ENCODE assay signal across 11 cellular contexts in genomic region chr9:31137151-31137849, GRCh38.
DNase-seq lines count a peak whose midpoint lies in the region; ATAC-seq and TF ChIP-seq lines count a peak whose summit lies in the region.
"Had no signal": no experiment of that assay in that cellular context is flagged by ENCODE, and none has a peak within 500 bp of the region (broad histone marks: within the 10 kb centered on the region; RNA-seq: fewer than 3 reads in every experiment).

No MANE protein-coding gene starts in this region.

- no peak overlapping the region for H3K27ac Mint-ChIP-seq in effector memory CD8-positive, alpha-beta T cell
- H3K27ac Mint-ChIP-seq in WTC11: no peak overlapping the region
- H3K27ac Mint-ChIP-seq: activated CD4-positive, alpha-beta T cell treated with anti-CD3 and anti-CD28 coated beads, Interleukin-2, amount 10 ng/mL, durations not matched to agents 7 days and 5 days had no signal

- H2BK5ac ChIP-seq in mesenchymal stem cell (ENCODE audit: low read depth, low read length, poor library complexity, severe bottlenecking): peak overlapping the region; percentile 12

- no peak overlapping the region for H4K91ac ChIP-seq in mesenchymal stem cell (ENCODE audit: low read length)

- H3K9me3 Mint-ChIP-seq in effector memory CD8-positive, alpha-beta T cell: no peaks in the 10 kb centered on the region
- no peaks in the 10 kb centered on the region for H3K9me3 Mint-ChIP-seq in WTC11

- dilution Hi-C loops in mammary epithelial cell (cut with HindIII; ENCODE audit: low sequenced_read_pairs): no loop called here

- in situ Hi-C loops in mammary epithelial cell (cut with MboI; ENCODE audit: low sequenced_read_pairs in 2 of 2): loop anchor here in 1 of 2 donors (25.0 kb wide), 1 partner anchor 125 kb away; no protein-coding TSS in a partner anchor

- H3K18ac ChIP-seq in mesenchymal stem cell (ENCODE audit: low read depth in 1 of 2, low read length in 2 of 2): no peak overlapping the region

- no peak overlapping the region for H3K23ac ChIP-seq in mesenchymal stem cell (ENCODE audit: low read length in 2 of 2)

- no peaks in the 10 kb centered on the region for H3K79me2 ChIP-seq in mammary epithelial cell (ENCODE audit: insufficient read depth, low read length)

- no peak overlapping the region for H3K14ac ChIP-seq in mesenchymal stem cell (ENCODE audit: low read length in 2 of 2)

- 0% methylated on average over 6 of the region's 6 CpGs for WGBS in mammary epithelial cell (ENCODE audit: low coverage, missing lambda C conversion rate)
- 48% methylated on average over 5 of the region's 6 CpGs for WGBS in mesenchymal stem cell

- no peak overlapping the region for H2BK12ac ChIP-seq in mesenchymal stem cell (ENCODE audit: low read length in 2 of 2)

- no peaks in the 10 kb centered on the region for H4K20me1 ChIP-seq in mammary epithelial cell (ENCODE audit: insufficient read depth, low read length)

- no peak overlapping the region for H4K8ac ChIP-seq in mesenchymal stem cell (ENCODE audit: low read length)

- CTCF ChIA-PET in mammary epithelial cell (lab: Charles Lee; ENCODE audit: low non-redundant PET) (no interaction called here), WTC11 (lab: Charles Lee) (no interaction called here)

- H3K4me1 ChIP-seq in mammary epithelial cell (ENCODE audit: insufficient read depth, low read length) (peaks cover 23% of the 10 kb centered on the region), mesenchymal stem cell (ENCODE audit: control insufficient read depth, insufficient read depth, low read depth, low read length) (peaks cover 2% of the 10 kb centered on the region)
- H3K4me1 ChIP-seq: Peyer's patch had no signal

- H3K4me2 ChIP-seq in mammary epithelial cell (ENCODE audit: insufficient read depth, low read depth, low read length): peak overlapping the region; percentile 65
- no peak overlapping the region for H3K4me2 ChIP-seq in mesenchymal stem cell (ENCODE audit: low read length, poor library complexity, severe bottlenecking)

- H3K4me1 Mint-ChIP-seq in effector memory CD8-positive, alpha-beta T cell (ENCODE audit: low read depth in 2 of 2): no peaks in the 10 kb centered on the region
- no peaks in the 10 kb centered on the region for H3K4me1 Mint-ChIP-seq in WTC11
- H3K4me1 Mint-ChIP-seq: activated CD4-positive, alpha-beta T cell treated with anti-CD3 and anti-CD28 coated beads, Interleukin-2, amount 10 ng/mL, durations not matched to agents 7 days and 5 days had no signal

- BruUV-seq in mammary epithelial cell (replicated peaks; lab: Mats Ljungman, UMichigan): no TSS peak

- H2AFZ ChIP-seq in mammary epithelial cell (ENCODE audit: low read depth, low read length) (no peak overlapping the region), mesenchymal stem cell (ENCODE audit: low read depth, low read length) (no peak overlapping the region)

- POLR2A ChIA-PET in WTC11 (lab: Charles Lee): no interaction called here

- no peaks in the 10 kb centered on the region for H3K36me3 ChIP-seq in mammary epithelial cell (ENCODE audit: insufficient read depth, low read length)
- no peaks in the 10 kb centered on the region for H3K36me3 ChIP-seq in mesenchymal stem cell (ENCODE audit: control insufficient read depth in 1 of 2, insufficient read depth in 2 of 2, low read depth in 1 of 2, low read length in 2 of 2)
- H3K36me3 ChIP-seq: Peyer's patch had no signal

- H3K27me3 ChIP-seq in mammary epithelial cell (ENCODE audit: insufficient read depth, low read length): no peaks in the 10 kb centered on the region
- H3K27me3 ChIP-seq in mesenchymal stem cell (ENCODE audit: control insufficient read depth in 1 of 2, insufficient read depth in 1 of 2, low read length in 2 of 2): no peaks in the 10 kb centered on the region
- H3K27me3 ChIP-seq: Peyer's patch had no signal

- H3K9ac ChIP-seq in mammary epithelial cell (ENCODE audit: insufficient read depth, low read length) (peak overlapping the region; percentile 32), mesenchymal stem cell (ENCODE audit: low read length) (no peak overlapping the region)

- peak overlapping the region; percentile 85 for H3K27ac ChIP-seq in mammary epithelial cell (ENCODE audit: insufficient read depth, low read depth, low read length)
- H3K27ac ChIP-seq in mesenchymal stem cell (ENCODE audit: low read length, poor library complexity, severe bottlenecking): peak overlapping the region; percentile 89
- H3K27ac ChIP-seq: Peyer's patch had no signal

- H3K4me3 ChIP-seq in mammary epithelial cell (replicated peaks in 1 of 3; ENCODE audit: insufficient read depth in 1 of 3, low read depth in 2 of 3, low read length in 3 of 3) (peak overlapping the region in 1 of 3 experiments; percentile 5), mesenchymal stem cell (ENCODE audit: insufficient read depth in 1 of 2, low read depth in 1 of 2, low read length in 2 of 2) (no peak overlapping the region)
- H3K4me3 ChIP-seq: Peyer's patch had no signal

- TF ChIP-seq CTCF in mammary epithelial cell (conservative IDR thresholded peaks at IDR 0.05 in 1 of 2, IDR thresholded peaks at IDR 0.05 in 1 of 2; ENCODE audit: extremely low read depth in 1 of 2, insufficient read depth in 1 of 2, low read depth in 1 of 2, low read length in 2 of 2) (no peak), WTC11 (IDR thresholded peaks at IDR 0.05) (no peak)

- intact Hi-C loops in mammary epithelial cell (cut with micrococcal nuclease): loop anchor here (1.0 to 5.0 kb wide), 3 partner anchors 50 to 167 kb away; no protein-coding TSS in a partner anchor

- H3K4ac ChIP-seq in mesenchymal stem cell (ENCODE audit: low read depth in 1 of 2, low read length in 2 of 2): no peak overlapping the region

- H3K4me3 Mint-ChIP-seq in effector memory CD8-positive, alpha-beta T cell: no peak overlapping the region
- H3K4me3 Mint-ChIP-seq in WTC11: no peak overlapping the region
- H3K4me3 Mint-ChIP-seq: activated CD4-positive, alpha-beta T cell treated with anti-CD3 and anti-CD28 coated beads, Interleukin-2, amount 10 ng/mL, durations not matched to agents 7 days and 5 days had no signal

- DNase-seq in EL (peak; percentile 0), NCI-H226 (peak; percentile 90), mammary epithelial cell (peak; percentile 98), mesenchymal stem cell (peak; percentile 92), NAMALWA (ENCODE audit: low spot score) (no peak), epidermal melanocyte (ENCODE audit: insufficient read length, low spot score) (no peak), WTC11 (ENCODE audit: low spot score) (no peak)
- DNase-seq in effector memory CD8-positive, alpha-beta T cell: no peak
- DNase-seq: activated CD4-positive, alpha-beta T cell treated with anti-CD3 and anti-CD28 coated beads, Interleukin-2, amount 10 ng/mL, durations not matched to agents 7 days and 5 days; NCI-H2081; Peyer's patch had no signal

- no peaks in the 10 kb centered on the region for H3K9me3 ChIP-seq in mammary epithelial cell (replicated peaks; ENCODE audit: insufficient read depth, low read length)
- H3K9me3 ChIP-seq in mesenchymal stem cell (ENCODE audit: control insufficient read depth, low read length): no peaks in the 10 kb centered on the region
- H3K9me3 ChIP-seq: Peyer's patch had no signal

- no peak overlapping the region for H2BK120ac ChIP-seq in mesenchymal stem cell (ENCODE audit: low read depth, low read length)

- no peaks in the 10 kb centered on the region for H3K79me1 ChIP-seq in mesenchymal stem cell (replicated peaks; ENCODE audit: low read length, poor library complexity, severe bottlenecking)

- H3K36me3 Mint-ChIP-seq in effector memory CD8-positive, alpha-beta T cell (ENCODE audit: insufficient read depth): no peaks in the 10 kb centered on the region
- no peaks in the 10 kb centered on the region for H3K36me3 Mint-ChIP-seq in WTC11

- ATAC-seq in effector memory CD8-positive, alpha-beta T cell (replicated peaks): no peak
- no peak for ATAC-seq in WTC11

- H3K27me3 Mint-ChIP-seq in effector memory CD8-positive, alpha-beta T cell: no peaks in the 10 kb centered on the region
- H3K27me3 Mint-ChIP-seq in WTC11 (ENCODE audit: low read depth): no peaks in the 10 kb centered on the region
- H3K27me3 Mint-ChIP-seq: activated CD4-positive, alpha-beta T cell treated with anti-CD3 and anti-CD28 coated beads, Interleukin-2, amount 10 ng/mL, durations not matched to agents 7 days and 5 days had no signal

- no peak overlapping the region for H2AK5ac ChIP-seq in mesenchymal stem cell (ENCODE audit: low read length, severe bottlenecking)

- H2BK15ac ChIP-seq in mesenchymal stem cell (ENCODE audit: low read depth, poor library complexity, severe bottlenecking): no peak overlapping the region

TF ChIP-seq in WTC11, 78 proteins besides CTCF, POLR2A, EP300 and RAD21 (continues in another document):
- no peak for TF ChIP-seq PREB (CRISPR knock-in tag; IDR thresholded peaks at IDR 0.05; ENCODE audit: borderline replicate concordance)

Comparison
In these comparisons a context has a peak if more than half of its experiments do, and no peak if none do; other contexts are left out.
1. DNase-seq: peak in EL (single experiment), NCI-H226 (single experiment), mammary epithelial cell (single experiment) and mesenchymal stem cell (single experiment); none in effector memory CD8-positive, alpha-beta T cell (0 of 3), NAMALWA (single experiment), epidermal melanocyte (single experiment) and WTC11 (single experiment).